12 cellular contexts compared by ENCODE assay signal in the genomic region with DNA sequence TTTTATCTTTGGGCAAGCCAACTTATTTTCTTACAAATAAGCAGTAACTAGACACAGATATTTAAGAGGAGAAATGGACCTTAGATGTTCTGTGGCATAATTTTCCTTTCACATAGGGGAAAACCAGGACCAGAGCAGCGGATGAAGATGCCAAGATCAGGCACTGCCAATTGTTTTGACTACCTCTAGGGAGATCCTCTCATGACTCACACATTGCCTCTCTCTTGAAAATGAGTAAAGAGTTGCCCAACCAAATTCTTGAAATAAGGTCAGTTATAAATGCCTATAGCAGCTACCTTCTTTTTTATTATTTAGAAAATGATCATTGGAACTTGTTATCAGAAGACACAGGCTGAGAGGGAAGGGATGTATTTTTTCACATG.
A peak's percentile ranks its signal among the peaks of the same experiment; 100 is the strongest.
DNase-seq lines count a peak whose midpoint lies in the region; ATAC-seq and TF ChIP-seq lines count a peak whose summit lies in the region.
"Had no signal": no experiment of that assay in that cellular context is flagged by ENCODE, and none has a peak within 500 bp of the region (broad histone marks: within the 10 kb centered on the region; RNA-seq: fewer than 3 reads in every experiment).

No MANE protein-coding gene starts in this region.

- H3K9ac ChIP-seq in BLaER1 (no peak overlapping the region), mammary epithelial cell (ENCODE audit: insufficient read depth, low read length) (no peak overlapping the region)

- dilution Hi-C loops in mammary epithelial cell (cut with HindIII; ENCODE audit: low sequenced_read_pairs) = no loop called here

- H3K4me2 ChIP-seq in BLaER1 = peak overlapping the region; percentile 56
- H3K4me2 ChIP-seq in mammary epithelial cell (ENCODE audit: insufficient read depth, low read depth, low read length) = peak overlapping the region; percentile 38

- in situ Hi-C loops in mammary epithelial cell (cut with MboI; ENCODE audit: low sequenced_read_pairs in 2 of 2) = no loop called here

- H3K4me1 Mint-ChIP-seq in activated T-cell treated with anti-CD3 and anti-CD28 coated beads, Interleukin-2, amount 50 U/mL, for 4 hours (ENCODE audit: low read depth) = peaks cover 48% of the 10 kb centered on the region

- H3K36me3 Mint-ChIP-seq in activated T-cell treated with anti-CD3 and anti-CD28 coated beads, Interleukin-2, amount 50 U/mL, for 4 hours (ENCODE audit: insufficient read depth) = no peaks in the 10 kb centered on the region

- H3K36me3 ChIP-seq in BLaER1 (no peaks in the 10 kb centered on the region), mammary epithelial cell (ENCODE audit: insufficient read depth, low read length) (no peaks in the 10 kb centered on the region), mucosa of descending colon (ENCODE audit: low read depth) (no peaks in the 10 kb centered on the region)

- no peak overlapping the region for H2AFZ ChIP-seq in mammary epithelial cell (ENCODE audit: low read depth, low read length)

- no peaks in the 10 kb centered on the region for H3K79me2 ChIP-seq in mammary epithelial cell (ENCODE audit: insufficient read depth, low read length)

- H3K27me3 ChIP-seq in BLaER1 (no peaks in the 10 kb centered on the region), mammary epithelial cell (ENCODE audit: insufficient read depth, low read length) (no peaks in the 10 kb centered on the region)

- no peak overlapping the region for H3K4me3 ChIP-seq in BLaER1
- no peak overlapping the region for H3K4me3 ChIP-seq in mammary epithelial cell (replicated peaks in 1 of 3; ENCODE audit: insufficient read depth in 1 of 3, low read depth in 2 of 3, low read length in 3 of 3)
- no peak overlapping the region for H3K4me3 ChIP-seq in mucosa of descending colon
- H3K4me3 ChIP-seq: SK-N-MC had no signal

- 0% methylated on average over 1 of the region's 1 CpG for WGBS in mammary epithelial cell (ENCODE audit: low coverage, missing lambda C conversion rate)

- peaks cover under 1% of the 10 kb centered on the region for H3K9me3 Mint-ChIP-seq in activated T-cell treated with anti-CD3 and anti-CD28 coated beads, Interleukin-2, amount 50 U/mL, for 4 hours

- DNase-seq in HS-5 (ENCODE audit: low read depth) (peak; percentile 58), mammary epithelial cell (peak; percentile 90), mucosa of descending colon (no peak), nucleus accumbens (lab: John Stamatoyannopoulos, UW) (no peak), GM19240 (ENCODE audit: insufficient read length, low spot score) (no peak)
- no peak for DNase-seq in activated T-cell treated with anti-CD3 and anti-CD28 coated beads, Interleukin-2, amount 50 U/mL, for 4 hours
- DNase-seq: kidney, NCI-H1417 treated with DMSO at 0.1 percent for 48 hours had no signal

- CTCF ChIA-PET in mammary epithelial cell (lab: Charles Lee; ENCODE audit: low non-redundant PET) = no interaction called here

- H3K27me3 Mint-ChIP-seq in activated T-cell treated with anti-CD3 and anti-CD28 coated beads, Interleukin-2, amount 50 U/mL, for 4 hours (ENCODE audit: low read depth) = no peaks in the 10 kb centered on the region
- H3K27me3 Mint-ChIP-seq: dendritic cell treated with granulocyte-macrophage colony-stimulating factor and Interleukin-4, amounts not matched to agents 40 ng/mL and 50 ng/mL, for 4 days had no signal

- peak; percentile 21 for ATAC-seq in mucosa of descending colon
- ATAC-seq in activated T-cell treated with anti-CD3 and anti-CD28 coated beads, Interleukin-2, amount 50 U/mL, for 4 hours = no peak
- no peak for ATAC-seq in GM18517 (IDR thresholded peaks at IDR 0.05; ENCODE audit: unreplicated experiment)

- no peak overlapping the region for H3K4me3 Mint-ChIP-seq in activated T-cell treated with anti-CD3 and anti-CD28 coated beads, Interleukin-2, amount 50 U/mL, for 4 hours
- H3K4me3 Mint-ChIP-seq: dendritic cell treated with granulocyte-macrophage colony-stimulating factor and Interleukin-4, amounts not matched to agents 40 ng/mL and 50 ng/mL, for 4 days had no signal

- peaks cover 22% of the 10 kb centered on the region for H3K9me3 ChIP-seq in BLaER1
- H3K9me3 ChIP-seq in mammary epithelial cell (replicated peaks; ENCODE audit: insufficient read depth, low read length) = no peaks in the 10 kb centered on the region
- H3K9me3 ChIP-seq in mucosa of descending colon = no peaks in the 10 kb centered on the region

- BruUV-seq in mammary epithelial cell (replicated peaks; lab: Mats Ljungman, UMichigan) = no TSS peak

- H3K27ac ChIP-seq in BLaER1 (no peak overlapping the region), mammary epithelial cell (ENCODE audit: insufficient read depth, low read depth, low read length) (peak overlapping the region; percentile 53)
- H3K27ac ChIP-seq: SK-N-MC had no signal

- H4K20me1 ChIP-seq in BLaER1 = no peaks in the 10 kb centered on the region
- H4K20me1 ChIP-seq in mammary epithelial cell (ENCODE audit: insufficient read depth, low read length) = no peaks in the 10 kb centered on the region

- peak in 1 of 2 donors; percentile 4 for TF ChIP-seq CTCF in mammary epithelial cell (conservative IDR thresholded peaks at IDR 0.05 in 1 of 2, IDR thresholded peaks at IDR 0.05 in 1 of 2; ENCODE audit: extremely low read depth in 1 of 2, insufficient read depth in 1 of 2, low read depth in 1 of 2, low read length in 2 of 2)
- no peak for TF ChIP-seq CTCF in mucosa of descending colon (IDR thresholded peaks at IDR 0.05)

- peaks cover 57% of the 10 kb centered on the region for H3K4me1 ChIP-seq in BLaER1
- H3K4me1 ChIP-seq in mammary epithelial cell (ENCODE audit: insufficient read depth, low read length) = peaks cover 17% of the 10 kb centered on the region
- H3K4me1 ChIP-seq in mucosa of descending colon (ENCODE audit: low read depth) = no peaks in the 10 kb centered on the region

- intact Hi-C loops in mammary epithelial cell (cut with micrococcal nuclease) (no loop called here), mucosa of descending colon (cut with DNase I, micrococcal nuclease) (no loop called here)

Comparison
In these comparisons a context has a peak if more than half of its experiments do, and no peak if none do; other contexts are left out.
1. DNase-seq: peak in HS-5 (single experiment) and mammary epithelial cell (single experiment); none in mucosa of descending colon (0 of 3), activated T-cell treated with anti-CD3 and anti-CD28 coated beads, Interleukin-2, amount 50 U/mL, for 4 hours (single experiment), nucleus accumbens (0 of 56) and GM19240 (single experiment).